Comparison of ENCODE assay signal across 23 cellular contexts in genomic region chr1:177311111-177311510, GRCh38.
A peak's percentile ranks its signal among the peaks of the same experiment; 100 is the strongest.
DNase-seq lines count a peak whose midpoint lies in the region; ATAC-seq and TF ChIP-seq lines count a peak whose summit lies in the region.
"Had no signal": no experiment of that assay in that cellular context is flagged by ENCODE, and none has a peak within 500 bp of the region (broad histone marks: within the 10 kb centered on the region; RNA-seq: fewer than 3 reads in every experiment).

No MANE protein-coding gene starts in this region.

- DNase-seq in GM23338 (ENCODE audit: low spot score), result no peak
- DNase-seq in caudate nucleus (lab: John Stamatoyannopoulos, UW), result peak in 10 of 61 donors; percentile 4 to 33 (median 14)
- peak; percentile 23 for DNase-seq in left kidney (ENCODE audit: low read depth, low spot score)
- DNase-seq in pons (ENCODE audit: low spot score), result peak; percentile 65
- no peak for DNase-seq in activated gamma-delta T cell (lab: John Stamatoyannopoulos, UW)
- DNase-seq in NCI-H2029 treated with DMSO at 0.1 percent for 48 hours (lab: John Stamatoyannopoulos, UW), result no peak
- DNase-seq in SHP77 (lab: John Stamatoyannopoulos, UW), result no peak
- DNase-seq: AML-193, DMS53, GF-D8, MG63, NCI-H1417, NCI-H187 treated with DMSO at 0.1 percent for 48 hours, NCI-H748 treated with DMSO at 0.1 percent for 48 hours, OCI-M1 had no signal

- ATAC-seq in GM23338 (no peak), GM21360 (IDR thresholded peaks at IDR 0.05; ENCODE audit: unreplicated experiment) (no peak)
- ATAC-seq: HepG2, K562, Right ventricle myocardium inferior had no signal

- H3K4me2 ChIP-seq in GM23338, result 0 out of 2 replicates have a peak overlapping the region, but pooled peaks have one; percentile 17

- H3K4me1 Mint-ChIP-seq in GM23338, result peaks cover 9% of the 10 kb centered on the region; the same call in 2 of the 3 replicates

- H3K27ac Mint-ChIP-seq in GM23338, result no peak overlapping the region

- H3K36me3 Mint-ChIP-seq in GM23338 (ENCODE audit: low read depth), result no peaks in the 10 kb centered on the region

- H3K27me3 ChIP-seq in GM23338 (ENCODE audit: insufficient read depth), result no peaks in the 10 kb centered on the region
- H3K27me3 ChIP-seq: MG63 had no signal

- no peaks in the 10 kb centered on the region for H4K20me1 ChIP-seq in GM23338 (replicated peaks; ENCODE audit: insufficient read depth)

- 0 out of 2 replicates have a peak, but pooled peaks cover 10% of the 10 kb centered on the region for H3K4me1 ChIP-seq in GM23338 (ENCODE audit: insufficient read depth)
- H3K4me1 ChIP-seq: HAP-1 had no signal

- H3K79me2 ChIP-seq in GM23338 (replicated peaks; ENCODE audit: insufficient read depth), result no peaks in the 10 kb centered on the region

- no peak for TF ChIP-seq CTCF in GM23338 (conservative IDR thresholded peaks at IDR 0.05; ENCODE audit: low read depth in 2 of 2)

- H3K27ac ChIP-seq in GM23338 (ENCODE audit: low read depth), result no peak overlapping the region
- H3K27ac ChIP-seq in caudate nucleus (ENCODE audit: low read depth, low read length), result peak overlapping the region; percentile 94
- H3K27ac ChIP-seq: C4-2B, GM23248, HL-60 had no signal

- H3K36me3 ChIP-seq in GM23338 (ENCODE audit: insufficient read depth), result no peaks in the 10 kb centered on the region
- H3K36me3 ChIP-seq: HAP-1, MG63 had no signal

- H3K4me3 ChIP-seq in GM23338, result no peak overlapping the region
- H3K4me3 ChIP-seq: GM23248, HAP-1, K562, MG63 had no signal

- no peak overlapping the region for H3K4me3 Mint-ChIP-seq in GM23338

- H3K27me3 Mint-ChIP-seq in GM23338 (ENCODE audit: insufficient read depth, low read depth, poor library complexity), result peaks cover 2% of the 10 kb centered on the region

- H3K9me3 Mint-ChIP-seq in GM23338, result no peaks in the 10 kb centered on the region

- peak overlapping the region; percentile 38; the same call in 1 of the 2 replicates for H2AFZ ChIP-seq in GM23338
- H2AFZ ChIP-seq: GM23248 had no signal

- no peaks in the 10 kb centered on the region for H3F3A ChIP-seq in GM23338 (replicated peaks; ENCODE audit: low read depth)

- no peaks in the 10 kb centered on the region for H3K9me2 ChIP-seq in GM23338 (ENCODE audit: insufficient read depth)

TF ChIP-seq in GM23338, 12 proteins besides CTCF, POLR2A, EP300 and RAD21:
- TF ChIP-seq ZNF462 (CRISPR knock-in tag; IDR thresholded peaks at IDR 0.05), result no peak
- TF ChIP-seq REST (IDR thresholded peaks at IDR 0.05; ENCODE audit: unreplicated experiment), result no peak
- TF ChIP-seq ZNF331 (CRISPR knock-in tag; IDR thresholded peaks at IDR 0.05; ENCODE audit: low read depth), result no peak
- TF ChIP-seq CREB1 (CRISPR knock-in tag; IDR thresholded peaks at IDR 0.05; ENCODE audit: low read depth), result no peak
- no peak for TF ChIP-seq STAT1 (IDR thresholded peaks at IDR 0.05; ENCODE audit: unreplicated experiment)
- no peak for TF ChIP-seq EZH2 (IDR thresholded peaks at IDR 0.05; ENCODE audit: low read depth, unreplicated experiment)
- TF ChIP-seq ETS1 (IDR thresholded peaks at IDR 0.05), result no peak
- no peak for TF ChIP-seq JUNB (IDR thresholded peaks at IDR 0.05; ENCODE audit: unreplicated experiment)
- no peak for TF ChIP-seq EZH2phosphoT487 (IDR thresholded peaks at IDR 0.05; ENCODE audit: unreplicated experiment)
- no peak for TF ChIP-seq POLR2AphosphoS5 (IDR thresholded peaks at IDR 0.05; ENCODE audit: low read depth)
- no peak for TF ChIP-seq NANOG (IDR thresholded peaks at IDR 0.05; ENCODE audit: borderline replicate concordance)

Comparison
In these comparisons a context has a peak if more than half of its experiments do, and no peak if none do; other contexts are left out.
1. DNase-seq: peak in left kidney (single experiment) and pons (single experiment); none in GM23338 (single experiment), activated gamma-delta T cell (single experiment), NCI-H2029 treated with DMSO at 0.1 percent for 48 hours (single experiment) and SHP77 (0 of 2).